Comparison of ENCODE assay signal across 9 cellular contexts in genomic region chr3:93973160-93974126, GRCh38. TPM values are rescaled to one million over a fixed set of nuclear protein-coding genes. Genes with fewer than 3 reads are reported as not detected.
DNase-seq lines count a peak whose midpoint lies in the region; ATAC-seq, FAIRE-seq and TF ChIP-seq lines count a peak whose summit lies in the region.
"Had no signal": no experiment of that assay in that cellular context is flagged by ENCODE, and none has a peak within 500 bp of the region (broad histone marks: within the 10 kb centered on the region; RNA-seq: fewer than 3 reads in every experiment).

PROS1 (minus strand) TSS chr3:93973896; CDS start chr3:93973749, 147 bp downstream.

- H3K36me3 ChIP-seq in stomach smooth muscle (ENCODE audit: control insufficient read depth in 2 of 2, insufficient read depth in 2 of 2, low read length in 2 of 2), result no peaks in the 10 kb centered on the region

- DNase-seq in Calu3, result peak; percentile 49
- peak; percentile 72 for DNase-seq in HT1080 (ENCODE audit: low read depth)
- DNase-seq in RCC 7860 (ENCODE audit: low spot score), result peak; percentile 61
- DNase-seq in activated gamma-delta T cell (lab: John Stamatoyannopoulos, UW), result peak; percentile 22
- peak; percentile 56 for DNase-seq in fibroblast of the conjunctiva (ENCODE audit: low read depth)
- DNase-seq in naive B cell, result peak; percentile 46

- no peak for FAIRE-seq in RCC 7860 (lab: Jason Lieb, UNC)
- FAIRE-seq: colon had no signal

- intact Hi-C loops in Calu3 (cut with micrococcal nuclease; ENCODE audit: unreplicated experiment), result loop anchor here (5.0 kb wide), 1 partner anchor 54 kb away; the partner anchor contains the start of gene STX19

- H3K4me1 Mint-ChIP-seq in Calu3 (ENCODE audit: low read depth, unreplicated experiment) (no peaks in the 10 kb centered on the region), naive B cell (peaks cover 12 to 15% (median 14%) of the 10 kb centered on the region in 3 donors)

- no peaks in the 10 kb centered on the region for H3K27me3 ChIP-seq in stomach smooth muscle (ENCODE audit: control insufficient read depth in 1 of 2, insufficient read depth in 2 of 2, low read length in 2 of 2)

- peak within 1 kb of the TSS; percentile 71 to 79 for H3K9ac ChIP-seq in stomach smooth muscle (ENCODE audit: low read length in 2 of 2)

- peak within 1 kb of the TSS; percentile 93 for H3K4me3 Mint-ChIP-seq in Calu3 (ENCODE audit: low read depth, unreplicated experiment)
- peak within 1 kb of the TSS; percentile 68 to 93 (median 84) for H3K4me3 Mint-ChIP-seq in naive B cell

- no peaks in the 10 kb centered on the region for H3K4me1 ChIP-seq in stomach smooth muscle (ENCODE audit: control insufficient read depth, insufficient read depth, low read length)

- peak; percentile 73 for ATAC-seq in GM21447 (IDR thresholded peaks at IDR 0.05; ENCODE audit: unreplicated experiment)
- ATAC-seq in naive B cell (ENCODE audit: low read depth in 2 of 2), result peak; percentile 90 to 94

- H3K36me3 Mint-ChIP-seq in Calu3 (ENCODE audit: insufficient read depth, unreplicated experiment) (peaks cover 13% of the 10 kb centered on the region), naive B cell (no peaks in the 10 kb centered on the region)

- H3K9me3 Mint-ChIP-seq in Calu3 (ENCODE audit: low read depth, unreplicated experiment), result no peaks in the 10 kb centered on the region
- no peaks in the 10 kb centered on the region for H3K9me3 Mint-ChIP-seq in naive B cell

- CTCF ChIA-PET in Calu3 (lab: Charles Lee), result no interaction called here

- H3K9me3 ChIP-seq in stomach smooth muscle (ENCODE audit: control insufficient read depth in 2 of 2, low read length in 2 of 2), result no peaks in the 10 kb centered on the region

- peak within 1 kb of the TSS; percentile 58 for H3K27ac Mint-ChIP-seq in Calu3 (ENCODE audit: unreplicated experiment)
- H3K27ac Mint-ChIP-seq in naive B cell, result peak within 1 kb of the TSS in 3 of 6 donors; percentile 12 to 67 (median 47)

- H3K27me3 Mint-ChIP-seq in Calu3 (ENCODE audit: unreplicated experiment), result peaks cover 10% of the 10 kb centered on the region
- peaks cover 17 to 19% (median 17%) of the 10 kb centered on the region in 3 donors for H3K27me3 Mint-ChIP-seq in naive B cell

- H3K4me3 ChIP-seq in stomach smooth muscle (ENCODE audit: low read length in 2 of 2), result peak within 1 kb of the TSS; percentile 74 to 89

- TF ChIP-seq CTCF in Calu3 (IDR thresholded peaks at IDR 0.05; ENCODE audit: unreplicated experiment), result no peak

- BruUV-seq in Calu3 (replicated peaks; lab: Mats Ljungman, UMichigan), result no TSS peak

- peak within 1 kb of the TSS; percentile 84 for H3K27ac ChIP-seq in stomach smooth muscle (ENCODE audit: low read length)

RNA-seq across cellular contexts. Expression of gene PROS1, which starts in this region (rescaled TPM):
- total RNA-seq in Calu3 (2022), result 1.3 and 2.6 TPM in 2 replicates
- total RNA-seq in HT1080 (2014; rRNA removed; shearing (Covaris generic)), result 4.8 and 5.7 TPM in 2 replicates
- 2.9 and 4.1 TPM in 2 replicates for polyA plus RNA-seq in HT1080 (2015; cell fraction: cytosol; rRNA removed)
- polyA plus RNA-seq in HT1080 (2015; cell fraction: nucleus; rRNA removed), result 4.5 and 5.0 TPM in 2 replicates
- under 1 TPM in 4 of 6 donors, not detected in 2; 0.31 to 0.68 (median 0.43) TPM for polyA plus RNA-seq in naive B cell (ENCODE audit: low read depth in 6 of 6)

Comparison
In these comparisons a context has a peak if more than half of its experiments do, and no peak if none do; other contexts are left out.
1. Peak in every context shown above with its lines: DNase-seq, ATAC-seq, H3K4me3 ChIP-seq and H3K27ac ChIP-seq.
2. Peak in DNase-seq and ATAC-seq in naive B cell; RNA of the gene not detected or under 1 TPM.
3. DNase-seq: peak in every context shown above with its lines; median percentile 72 in HT1080; 61 in RCC 7860; 56 in fibroblast of the conjunctiva; 49 in Calu3; 46 in naive B cell; 22 in activated gamma-delta T cell.